In genomic region chr3:172272699-172273098, GRCh38 we compare ENCODE assay signal across 21 cellular contexts.
DNase-seq lines count a peak whose midpoint lies in the region; ATAC-seq, FAIRE-seq and TF ChIP-seq lines count a peak whose summit lies in the region.
"Had no signal": no experiment of that assay in that cellular context is flagged by ENCODE, and none has a peak within 500 bp of the region (broad histone marks: within the 10 kb centered on the region; RNA-seq: fewer than 3 reads in every experiment).

No MANE protein-coding gene starts in this region.

- no peak overlapping the region for H4K12ac ChIP-seq in trophoblast cell (ENCODE audit: low read depth, low read length)

- H2AK5ac ChIP-seq in trophoblast cell (ENCODE audit: low read length) = no peak overlapping the region

- H3K4me3 ChIP-seq in right cardiac atrium (ENCODE audit: low read length) = no peak overlapping the region
- H3K4me3 ChIP-seq in choroid plexus epithelial cell (ENCODE audit: low read depth, low read length) = no peak overlapping the region
- H3K4me3 ChIP-seq in SJCRH30 = no peak overlapping the region
- H3K4me3 ChIP-seq in trophoblast cell (ENCODE audit: low read depth, low read length) = no peak overlapping the region
- H3K4me3 ChIP-seq: esophagus muscularis mucosa, spleen, tibial artery had no signal

- no peak overlapping the region for H4K8ac ChIP-seq in trophoblast cell (ENCODE audit: low read depth, low read length)

- no peak overlapping the region for H2BK12ac ChIP-seq in trophoblast cell (ENCODE audit: low read length)

- H3K9me3 ChIP-seq in right cardiac atrium (ENCODE audit: control insufficient read depth, low read length) (no peaks in the 10 kb centered on the region), SJCRH30 (replicated peaks) (no peaks in the 10 kb centered on the region), trophoblast cell (ENCODE audit: insufficient read depth, low read depth, low read length) (no peaks in the 10 kb centered on the region)
- H3K9me3 ChIP-seq: esophagus muscularis mucosa, spleen, tibial artery had no signal

- H3K27ac ChIP-seq in right cardiac atrium (ENCODE audit: low read length) (no peak overlapping the region), SJCRH30 (no peak overlapping the region), trophoblast cell (ENCODE audit: low read depth, low read length) (no peak overlapping the region)
- H3K27ac ChIP-seq: spleen, tibial artery had no signal

- no peak overlapping the region for H3K23ac ChIP-seq in trophoblast cell (ENCODE audit: low read length)

- peaks cover 4% of the 10 kb centered on the region for H3K4me1 ChIP-seq in right cardiac atrium (ENCODE audit: control insufficient read depth, insufficient read depth, low read length)
- H3K4me1 ChIP-seq in SJCRH30 = peaks cover 42% of the 10 kb centered on the region
- H3K4me1 ChIP-seq in trophoblast cell (ENCODE audit: control insufficient read depth in 1 of 2, insufficient read depth in 2 of 2, low read length in 2 of 2) = no peaks in the 10 kb centered on the region

- no peak overlapping the region for H3K9ac ChIP-seq in trophoblast cell (ENCODE audit: low read length)

- no peak overlapping the region for H3K4me2 ChIP-seq in trophoblast cell (ENCODE audit: low read length)

- H3K4ac ChIP-seq in trophoblast cell (ENCODE audit: low read depth, low read length) = no peak overlapping the region

- no peaks in the 10 kb centered on the region for H3K79me2 ChIP-seq in trophoblast cell (ENCODE audit: control insufficient read depth, insufficient read depth, low read length, poor library complexity)

- H3K14ac ChIP-seq in trophoblast cell (ENCODE audit: low read length) = no peak overlapping the region

- H3K18ac ChIP-seq in trophoblast cell (ENCODE audit: low read length) = no peak overlapping the region

- H3K36me3 ChIP-seq in SJCRH30 (peaks cover 27% of the 10 kb centered on the region), trophoblast cell (ENCODE audit: control insufficient read depth in 1 of 2, insufficient read depth in 2 of 2, low read length in 2 of 2) (peaks cover 7% of the 10 kb centered on the region in 2 experiments)

- ATAC-seq in Right ventricle myocardium superior (ENCODE audit: poor library complexity) (peak; percentile 64), right cardiac atrium (no peak), left ventricle myocardium superior (peak; percentile 68), HG02884 (IDR thresholded peaks at IDR 0.05; ENCODE audit: unreplicated experiment) (no peak)
- ATAC-seq: stimulated activated memory B cell treated with anti-CD40 and anti-IgM and Interleukin-4, amounts not matched to agents 10 μg/mL and 1 μg/mL and 100 μg/mL, for 72 hours; WTC11 had no signal

- H2BK120ac ChIP-seq in trophoblast cell (ENCODE audit: insufficient read depth, low read length, poor library complexity) = no peak overlapping the region

- intact Hi-C loops in Right ventricle myocardium superior (cut with DNase I) (no loop called here), right cardiac atrium (cut with DNase I) (no loop called here), left ventricle myocardium superior (cut with micrococcal nuclease) (no loop called here)

- WGBS in right cardiac atrium = 71% methylated on average over 2 of the region's 2 CpGs
- WGBS in trophoblast cell (ENCODE audit: extremely low coverage, insufficient coverage, insufficient read length) = no CpG with 5 or more reads among the region's 2 CpGs

- H3K27me3 ChIP-seq in right cardiac atrium (ENCODE audit: control insufficient read depth, insufficient read depth) (no peaks in the 10 kb centered on the region), SJCRH30 (no peaks in the 10 kb centered on the region), trophoblast cell (ENCODE audit: insufficient read depth, low read length) (no peaks in the 10 kb centered on the region)
- H3K27me3 ChIP-seq: esophagus muscularis mucosa, spleen, tibial artery had no signal

- TF ChIP-seq CTCF in choroid plexus epithelial cell (conservative IDR thresholded peaks at IDR 0.05; ENCODE audit: low read depth, low read length) = no peak

- no peaks in the 10 kb centered on the region for H3K79me1 ChIP-seq in trophoblast cell (ENCODE audit: low read length)

- H2AFZ ChIP-seq in trophoblast cell (ENCODE audit: insufficient read depth, low read length, poor library complexity) = no peak overlapping the region

- no peak overlapping the region for H2BK5ac ChIP-seq in trophoblast cell (ENCODE audit: low read depth, low read length, poor library complexity)

- no peak for FAIRE-seq in urothelium cell line (lab: Jason Lieb, UNC)

- no peak for DNase-seq in Right ventricle myocardium superior
- no peak for DNase-seq in right cardiac atrium
- peak; percentile 62 for DNase-seq in choroid plexus epithelial cell (ENCODE audit: low read depth)
- no peak for DNase-seq in left ventricle myocardium superior
- no peak for DNase-seq in SJCRH30
- DNase-seq in urothelium cell line (ENCODE audit: low spot score) = no peak
- DNase-seq in trophoblast cell = no peak
- DNase-seq: activated effector memory CD4-positive, alpha-beta T cell treated with Interleukin-2 at 50 U/mL for 16 hours; CD4-positive, alpha-beta T cell; EL; left cardiac atrium; NCI-H146; NCI-H226; NK-92 treated with Interleukin-12 subunit alpha and Interleukin-12 subunit beta, amount 100 ng/mL, for 24 hours; posterior cingulate gyrus; spleen; tibial artery had no signal

- no peak overlapping the region for H4K91ac ChIP-seq in trophoblast cell (ENCODE audit: low read depth, low read length)

Comparison
In these comparisons a context has a peak if more than half of its experiments do, and no peak if none do; other contexts are left out.
1. ATAC-seq: peak in Right ventricle myocardium superior (single experiment) and left ventricle myocardium superior (single experiment); none in right cardiac atrium (0 of 2) and HG02884 (single experiment).